ENCODE assay signal across 7 cellular contexts in the genomic region with DNA sequence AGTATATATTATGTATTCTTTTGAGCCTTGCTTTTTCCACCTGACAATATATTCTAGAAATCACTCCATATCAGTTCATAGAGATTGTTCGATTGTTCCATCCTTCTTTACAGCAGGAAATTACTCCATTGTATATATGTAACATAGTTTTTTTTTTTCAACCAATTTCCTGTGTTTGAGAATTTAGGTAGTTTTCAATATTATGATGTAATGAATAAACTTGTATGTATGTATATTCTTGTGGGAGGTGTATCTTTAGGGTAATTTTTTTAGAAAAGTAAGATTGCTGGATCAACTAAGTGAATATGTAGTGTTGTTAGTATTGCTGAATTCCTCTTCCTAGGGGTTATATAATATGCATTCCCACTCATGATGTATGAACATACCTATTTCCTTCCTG.
"Had no signal": no experiment of that assay in that cellular context is flagged by ENCODE, and none has a peak within 500 bp of the region (broad histone marks: within the 10 kb centered on the region; RNA-seq: fewer than 3 reads in every experiment).

No MANE protein-coding gene starts in this region.

- H3K36me3 ChIP-seq: HAP-1 had no signal

- ATAC-seq: HCT116 had no signal

- DNase-seq: GM23248, GOT3, H7, KBM-7 had no signal

- H3K27ac ChIP-seq: GM23248 had no signal

- H3K9ac ChIP-seq: GM23248 had no signal

- FAIRE-seq: HTR-8/SVneo had no signal

- H3K9me3 ChIP-seq: HAP-1 had no signal

- H2AFZ ChIP-seq: GM23248 had no signal

- H3K4me3 ChIP-seq: GM23248, HAP-1 had no signal
